In the genomic region with DNA sequence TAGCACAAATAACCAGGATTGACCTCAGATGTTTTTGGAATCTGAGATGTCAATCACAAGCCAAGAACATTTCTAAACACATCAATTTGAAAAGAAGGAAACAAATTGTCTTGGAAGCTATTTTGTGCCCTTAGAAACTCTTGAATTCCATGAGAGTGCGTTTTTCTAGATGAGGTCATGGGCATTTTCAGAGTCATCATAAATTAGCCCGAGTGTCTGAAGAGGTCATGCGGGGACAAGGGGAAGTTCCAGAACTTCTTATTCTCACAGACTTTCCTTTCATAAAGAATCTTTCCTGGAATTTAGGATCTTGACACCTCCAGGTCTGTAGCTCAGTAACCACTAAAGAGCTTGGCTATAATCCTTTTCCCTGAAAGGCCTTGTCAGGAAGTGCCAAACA, we compare ENCODE assay signal across 1 cellular context.
TF ChIP-seq lines count a peak whose summit lies in the region.

No MANE protein-coding gene starts in this region.

TF ChIP-seq in HepG2, 621 proteins besides CTCF, POLR2A, EP300 and RAD21:
- TF ChIP-seq MLX (CRISPR knock-in tag; IDR thresholded peaks at IDR 0.05): no peak
- TF ChIP-seq, protein P1, sequence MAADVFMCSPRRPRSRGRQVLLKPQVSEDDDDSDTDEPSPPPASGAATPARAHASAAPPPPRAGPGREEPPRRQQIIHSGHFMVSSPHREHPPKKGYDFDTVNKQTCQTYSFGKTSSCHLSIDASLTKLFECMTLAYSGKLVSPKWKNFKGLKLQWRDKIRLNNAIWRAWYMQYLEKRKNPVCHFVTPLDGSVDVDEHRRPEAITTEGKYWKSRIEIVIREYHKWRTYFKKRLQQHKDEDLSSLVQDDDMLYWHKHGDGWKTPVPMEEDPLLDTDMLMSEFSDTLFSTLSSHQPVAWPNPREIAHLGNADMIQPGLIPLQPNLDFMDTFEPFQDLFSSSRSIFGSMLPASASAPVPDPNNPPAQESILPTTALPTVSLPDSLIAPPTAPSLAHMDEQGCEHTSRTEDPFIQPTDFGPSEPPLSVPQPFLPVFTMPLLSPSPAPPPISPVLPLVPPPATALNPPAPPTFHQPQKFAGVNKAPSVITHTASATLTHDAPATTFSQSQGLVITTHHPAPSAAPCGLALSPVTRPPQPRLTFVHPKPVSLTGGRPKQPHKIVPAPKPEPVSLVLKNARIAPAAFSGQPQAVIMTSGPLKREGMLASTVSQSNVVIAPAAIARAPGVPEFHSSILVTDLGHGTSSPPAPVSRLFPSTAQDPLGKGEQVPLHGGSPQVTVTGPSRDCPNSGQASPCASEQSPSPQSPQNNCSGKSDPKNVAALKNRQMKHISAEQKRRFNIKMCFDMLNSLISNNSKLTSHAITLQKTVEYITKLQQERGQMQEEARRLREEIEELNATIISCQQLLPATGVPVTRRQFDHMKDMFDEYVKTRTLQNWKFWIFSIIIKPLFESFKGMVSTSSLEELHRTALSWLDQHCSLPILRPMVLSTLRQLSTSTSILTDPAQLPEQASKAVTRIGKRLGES (CRISPR knock-in tag; IDR thresholded peaks at IDR 0.05; ENCODE audit: borderline replicate concordance): no peak
- TF ChIP-seq TEF (CRISPR knock-in tag; IDR thresholded peaks at IDR 0.05): no peak
- TF ChIP-seq ZNF629 (CRISPR knock-in tag; conservative IDR thresholded peaks at IDR 0.05): no peak
- TF ChIP-seq LRRFIP1 (CRISPR knock-in tag; conservative IDR thresholded peaks at IDR 0.05): no peak
- TF ChIP-seq TCF7 (IDR thresholded peaks at IDR 0.05; ENCODE audit: low read depth): no peak
- no peak for TF ChIP-seq ZNF354B (CRISPR knock-in tag; IDR thresholded peaks at IDR 0.05)
- no peak for TF ChIP-seq ZNF543 (CRISPR knock-in tag; IDR thresholded peaks at IDR 0.05)
- no peak for TF ChIP-seq ZNF407 (CRISPR knock-in tag; IDR thresholded peaks at IDR 0.05; ENCODE audit: not compliant biosample characterization)
- no peak for TF ChIP-seq STAG1 (CRISPR knock-in tag; IDR thresholded peaks at IDR 0.05)
